In genomic region chr17:74862919-74863318, GRCh38 we compare ENCODE assay signal across 14 cellular contexts. TPM values are rescaled to one million over a fixed set of nuclear protein-coding genes. Genes with fewer than 3 reads are reported as not detected.
DNase-seq lines count a peak whose midpoint lies in the region; ATAC-seq, FAIRE-seq and TF ChIP-seq lines count a peak whose summit lies in the region.
"Had no signal": no experiment of that assay in that cellular context is flagged by ENCODE, and none has a peak within 500 bp of the region (broad histone marks: within the 10 kb centered on the region; RNA-seq: fewer than 3 reads in every experiment).

No MANE protein-coding gene starts in this region.

- POLR2A ChIA-PET in A549 (lab: Yijun Ruan, JAX), result interaction anchor here (0.8 to 4.9 kb wide), 6 partner anchors 8 to 125 kb away, joined by 3 to 43 read pairs (median 6); partner anchors contain the start of genes FDXR and NAT9

- H3K4me3 ChIP-seq in A549, result no peak overlapping the region
- no peak overlapping the region for H3K4me3 ChIP-seq in BLaER1 treated with 17β-estradiol and CSF1 and Interleukin-3, amounts not matched to agents 10 nM and 100 nM
- no peak overlapping the region for H3K4me3 ChIP-seq in NT2/D1 (ENCODE audit: insufficient read length, low read depth)
- H3K4me3 ChIP-seq in upper lobe of right lung, result no peak overlapping the region
- H3K4me3 ChIP-seq in brain microvascular endothelial cell (ENCODE audit: low read depth, low read length), result no peak overlapping the region
- H3K4me3 ChIP-seq: GM23338 had no signal

- DNase-seq in A549 (ENCODE audit: low read depth in 1 of 2, low spot score in 1 of 2), result no peak
- no peak for DNase-seq in NT2/D1 (ENCODE audit: low read depth, low spot score)
- no peak for DNase-seq in urothelium cell line (ENCODE audit: low spot score)
- DNase-seq in upper lobe of right lung, result no peak
- no peak for DNase-seq in brain microvascular endothelial cell

- H3K4me1 ChIP-seq in A549 (peaks cover 40% of the 10 kb centered on the region), NT2/D1 (ENCODE audit: insufficient read depth, insufficient read length) (peaks cover 18% of the 10 kb centered on the region), upper lobe of right lung (peaks cover 20% of the 10 kb centered on the region)
- peaks cover 21 to 50% (median 44%) of the 10 kb centered on the region in 10 experiments; a peak in 19 of 20 replicates for H3K4me1 ChIP-seq in BLaER1 treated with 17β-estradiol and CSF1 and Interleukin-3, amounts not matched to agents 10 nM and 100 nM

- no peak for TF ChIP-seq EP300 in A549 (IDR thresholded peaks at IDR 0.05)

- peaks cover 0 to 7% (median 0%) of the 10 kb centered on the region in 11 experiments; a peak in 4 of 22 replicates for H3K36me3 ChIP-seq in BLaER1 treated with 17β-estradiol and CSF1 and Interleukin-3, amounts not matched to agents 10 nM and 100 nM
- H3K36me3 ChIP-seq in NT2/D1 (ENCODE audit: insufficient read depth, insufficient read length, low read length) (peaks cover 39% of the 10 kb centered on the region), upper lobe of right lung (no peaks in the 10 kb centered on the region), brain microvascular endothelial cell (replicated peaks) (no peaks in the 10 kb centered on the region)

- TF ChIP-seq POLR2A in A549 (IDR thresholded peaks at IDR 0.05; ENCODE audit: low read length), result no peak

- WGBS in A549 (ENCODE audit: missing lambda C conversion rate), result 72% methylated on average over 6 of the region's 6 CpGs

- intact Hi-C loops in upper lobe of right lung (cut with DNase I), result loop anchor here (2.0 to 10.0 kb wide), 2 partner anchors 72 to 118 kb away; partner anchors contain the start of gene NHERF1

- ATAC-seq in A549 (no peak), upper lobe of right lung (no peak)

- TF ChIP-seq RAD21 in A549 (conservative IDR thresholded peaks at IDR 0.05 in 1 of 2, IDR thresholded peaks at IDR 0.05 in 1 of 2), result no peak

- no peak overlapping the region for H3K27ac ChIP-seq in A549
- no peak overlapping the region for H3K27ac ChIP-seq in BLaER1 treated with 17β-estradiol and CSF1 and Interleukin-3, amounts not matched to agents 10 nM and 100 nM
- H3K27ac ChIP-seq in upper lobe of right lung, result no peak overlapping the region
- no peak overlapping the region for H3K27ac ChIP-seq in brain microvascular endothelial cell

- no peak for FAIRE-seq in A549 (lab: Jason Lieb, UNC)
- peak; percentile 44 for FAIRE-seq in urothelium cell line (lab: Jason Lieb, UNC)
- FAIRE-seq: H54 had no signal

- CTCF ChIA-PET in A549 (lab: Yijun Ruan, JAX), result interaction anchor here (0.6 to 42.4 kb wide), 27 partner anchors 7 to 566 kb away, joined by 3 to 1302 read pairs (median 6); partner anchors contain the start of genes FDXR, GRIN2C, NAT9 and OTOP2

- H3K27me3 ChIP-seq in BLaER1 treated with 17β-estradiol and CSF1 and Interleukin-3, amounts not matched to agents 10 nM and 100 nM, result peaks cover 43 to 54% (median 49%) of the 10 kb centered on the region in 11 experiments
- H3K27me3 ChIP-seq in NT2/D1 (ENCODE audit: insufficient read depth, insufficient read length) (peaks cover 39% of the 10 kb centered on the region), upper lobe of right lung (peaks cover 34% of the 10 kb centered on the region), brain microvascular endothelial cell (replicated peaks) (peaks cover 30% of the 10 kb centered on the region)

- H3K4me2 ChIP-seq in A549, result 0 out of 3 replicates have a peak overlapping the region, but pooled peaks have one; percentile 2
- H3K4me2 ChIP-seq in BLaER1 treated with 17β-estradiol and CSF1 and Interleukin-3, amounts not matched to agents 10 nM and 100 nM, result peak overlapping the region in 6 of 11 experiments; percentile 6 to 49 (median 12); a peak in 6 of 22 replicates
- H3K4me2 ChIP-seq: GM23338 had no signal

- no peak for TF ChIP-seq CTCF in A549 (IDR thresholded peaks at IDR 0.05)
- TF ChIP-seq CTCF in upper lobe of right lung (IDR thresholded peaks at IDR 0.05), result no peak
- TF ChIP-seq CTCF in brain microvascular endothelial cell (IDR thresholded peaks at IDR 0.05; ENCODE audit: low read depth, low read length, missing control alignments), result no peak

- H3K9me3 ChIP-seq in A549, result peaks cover 5% of the 10 kb centered on the region; the same call in 2 of the 3 replicates
- no peaks in the 10 kb centered on the region for H3K9me3 ChIP-seq in BLaER1 treated with 17β-estradiol and CSF1 and Interleukin-3, amounts not matched to agents 10 nM and 100 nM (replicated peaks in 1 of 11)
- no peaks in the 10 kb centered on the region for H3K9me3 ChIP-seq in NT2/D1 (ENCODE audit: insufficient read depth, low read length)
- H3K9me3 ChIP-seq in upper lobe of right lung, result no peaks in the 10 kb centered on the region

- no peak overlapping the region; a peak in 1 of 22 replicates for H3K9ac ChIP-seq in BLaER1 treated with 17β-estradiol and CSF1 and Interleukin-3, amounts not matched to agents 10 nM and 100 nM
- peak overlapping the region; percentile 32 for H3K9ac ChIP-seq in NT2/D1 (ENCODE audit: insufficient read length, low read depth)

- peaks cover 0 to 67% (median 29%) of the 10 kb centered on the region in 11 experiments; a peak in 17 of 22 replicates for H4K20me1 ChIP-seq in BLaER1 treated with 17β-estradiol and CSF1 and Interleukin-3, amounts not matched to agents 10 nM and 100 nM

- in situ Hi-C loops in brain microvascular endothelial cell (cut with HindIII; ENCODE audit: low pct_ligation_motif_present, low sequenced_read_pairs), result no loop called here

TF ChIP-seq in A549, 52 proteins besides CTCF, POLR2A, EP300 and RAD21:
- TF ChIP-seq JUN (IDR thresholded peaks at IDR 0.05), result no peak
- no peak for TF ChIP-seq CBX8 (IDR thresholded peaks at IDR 0.05)
- TF ChIP-seq HOXA7 (CRISPR knock-in tag; IDR thresholded peaks at IDR 0.05), result no peak
- TF ChIP-seq TFCP2L1 (CRISPR knock-in tag; IDR thresholded peaks at IDR 0.05), result no peak
- no peak for TF ChIP-seq KDM1A (IDR thresholded peaks at IDR 0.05; ENCODE audit: low read depth)
- TF ChIP-seq PHF8 (IDR thresholded peaks at IDR 0.05; ENCODE audit: borderline replicate concordance, low read depth), result no peak
- no peak for TF ChIP-seq CEBPB (IDR thresholded peaks at IDR 0.05)
- TF ChIP-seq NFE2L2 (conservative IDR thresholded peaks at IDR 0.05; ENCODE audit: low read length), result no peak
- TF ChIP-seq RNF2 (IDR thresholded peaks at IDR 0.05; ENCODE audit: borderline replicate concordance, low read depth), result no peak
- no peak for TF ChIP-seq USF2 (IDR thresholded peaks at IDR 0.05)
- TF ChIP-seq EHF (CRISPR knock-in tag; IDR thresholded peaks at IDR 0.05), result no peak
- no peak for TF ChIP-seq HEYL (CRISPR knock-in tag; IDR thresholded peaks at IDR 0.05)
- no peak for TF ChIP-seq GATA3 (IDR thresholded peaks at IDR 0.05; ENCODE audit: borderline replicate concordance)
- TF ChIP-seq SREBF2 (IDR thresholded peaks at IDR 0.05), result no peak
- no peak for TF ChIP-seq MAFK (IDR thresholded peaks at IDR 0.05; ENCODE audit: partially characterized antibody)
- TF ChIP-seq FOSB (CRISPR knock-in tag; IDR thresholded peaks at IDR 0.05), result no peak

RNA-seq across cellular contexts. Expression of gene GRIN2C, which starts 3.2 kb away (rescaled TPM):
- polyA plus RNA-seq in A549 (2011; rRNA removed), result 0.15 and 0.17 TPM in 2 replicates
- 0.16 and 0.21 TPM in 2 replicates for polyA plus RNA-seq in A549 (2012; cell fraction: cytosol; rRNA removed)
- polyA plus RNA-seq in A549 (2012; cell fraction: nucleus; rRNA removed), result 2.9 and 3.4 TPM in 2 replicates
- polyA plus RNA-seq in A549 (2017; fragmentation: RNase III; extraction: RNeasy Plus Mini Kit Qiagen cat#74134 plus additional on column Dnase treatment), result 0.28 to 0.77 TPM (median 0.40 TPM) in 3 replicates
- 0.24 and 0.45 TPM in 2 replicates for polyA minus RNA-seq in A549 (2011; rRNA and poly(A)+ RNA removed)
- not detected for total RNA-seq in upper lobe of right lung
- total RNA-seq: Calu3; CD8-positive, alpha-beta T cell; Daoy had no signal
- polyA plus RNA-seq: IgD-negative memory B cell had no signal

RNA-seq across cellular contexts. Expression of gene FDXR, which starts 9.9 kb away (rescaled TPM):
- polyA plus RNA-seq in A549 (2011; rRNA removed), result 32.5 and 33.0 TPM in 2 replicates
- 50.7 and 61.9 TPM in 2 replicates for polyA plus RNA-seq in A549 (2012; cell fraction: cytosol; rRNA removed)
- 91.7 and 96.4 TPM in 2 replicates for polyA plus RNA-seq in A549 (2012; cell fraction: nucleus; rRNA removed)
- polyA plus RNA-seq in A549 (2017; fragmentation: RNase III; extraction: RNeasy Plus Mini Kit Qiagen cat#74134 plus additional on column Dnase treatment), result 43.3 to 51.8 TPM (median 44.5 TPM) in 3 replicates
- polyA minus RNA-seq in A549 (2011; rRNA and poly(A)+ RNA removed), result 21.3 and 32.0 TPM in 2 replicates
- 11.2 TPM for total RNA-seq in upper lobe of right lung

RNA-seq across cellular contexts. Expression of gene FADS6, which starts 30.5 kb away (rescaled TPM):
- not detected in 2 replicates for polyA plus RNA-seq in A549 (2011; rRNA removed)
- polyA plus RNA-seq in A549 (2012; cell fraction: cytosol; rRNA removed), result 0.03 TPM in 1 of 2 replicates, not detected in the other
- polyA plus RNA-seq in A549 (2012; cell fraction: nucleus; rRNA removed), result 0.02 TPM in 1 of 2 replicates, not detected in the other
- polyA plus RNA-seq in A549 (2017; fragmentation: RNase III; extraction: RNeasy Plus Mini Kit Qiagen cat#74134 plus additional on column Dnase treatment), result 0.04 TPM in 1 of 3 replicates, not detected in the others
- polyA minus RNA-seq in A549 (2011; rRNA and poly(A)+ RNA removed), result not detected in 2 replicates
- not detected for total RNA-seq in upper lobe of right lung
- total RNA-seq: A172; Calu3; CD8-positive, alpha-beta T cell; Daoy had no signal
- polyA plus RNA-seq: BJ, IgD-negative memory B cell had no signal
